In the genomic region with DNA sequence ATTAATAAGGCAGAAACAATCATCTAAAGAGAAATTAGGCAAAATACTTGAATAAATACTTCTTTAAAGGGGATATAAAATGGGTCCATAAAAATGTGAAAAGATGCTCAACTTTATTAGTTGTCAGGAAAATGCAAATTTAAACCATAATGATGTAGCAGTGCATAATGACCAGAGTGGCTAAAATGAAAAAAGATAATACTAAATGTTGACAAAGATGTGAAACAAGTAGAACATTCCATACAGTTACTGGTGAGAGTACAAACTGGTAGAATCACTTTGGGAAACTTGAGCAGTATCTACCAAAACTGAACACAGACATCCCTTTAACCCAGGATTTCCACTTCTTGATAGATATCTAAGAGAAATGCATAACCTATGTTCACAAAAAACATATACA, we compare ENCODE assay signal across 22 cellular contexts. TPM values are rescaled to one million over a fixed set of nuclear protein-coding genes. Genes with fewer than 3 reads are reported as not detected.
DNase-seq lines count a peak whose midpoint lies in the region; ATAC-seq, FAIRE-seq and TF ChIP-seq lines count a peak whose summit lies in the region.
"Had no signal": no experiment of that assay in that cellular context is flagged by ENCODE, and none has a peak within 500 bp of the region (broad histone marks: within the 10 kb centered on the region; RNA-seq: fewer than 3 reads in every experiment).

No MANE protein-coding gene starts in this region.

- no peak overlapping the region for H3K27ac Mint-ChIP-seq in astrocyte (ENCODE audit: unreplicated experiment)
- H3K27ac Mint-ChIP-seq: CD14-positive monocyte, GM23338 had no signal

- BruUV-seq in HCT116 (replicated peaks; lab: Mats Ljungman, UMichigan): no TSS peak

- H3K36me3 ChIP-seq in HCT116 (ENCODE audit: control insufficient read depth in 1 of 2, insufficient read depth in 2 of 2, low read length in 2 of 2) (no peaks in the 10 kb centered on the region), astrocyte (ENCODE audit: insufficient read depth, low read length) (peaks cover 18% of the 10 kb centered on the region)

- DNase-seq in A549 (ENCODE audit: low read depth in 1 of 2, low spot score in 1 of 2) (no peak), HCT116 (ENCODE audit: low read depth, low spot score) (no peak), astrocyte (ENCODE audit: low read depth) (no peak), fibroblast of villous mesenchyme (ENCODE audit: low read depth) (no peak), NCI-H446 (lab: John Stamatoyannopoulos, UW) (no peak)
- DNase-seq: AML-193, DMS79 treated with DMSO at 0.1 percent for 48 hours, HCEC 1CT, KBM-7, NCI-H1417, NCI-H187, NCI-H2107, NCI-H510A treated with DMSO at 0.1 percent for 48 hours, NCI-H82, SW 1271 had no signal

- TF ChIP-seq EP300 in A549 (IDR thresholded peaks at IDR 0.05): no peak

- H2AFZ ChIP-seq in HCT116 (ENCODE audit: low read depth, low read length, poor library complexity, severe bottlenecking) (no peak overlapping the region), astrocyte (ENCODE audit: low read depth, low read length) (no peak overlapping the region)
- H2AFZ ChIP-seq: GM23338 had no signal

- no peaks in the 10 kb centered on the region for H3K9me3 Mint-ChIP-seq in astrocyte (ENCODE audit: unreplicated experiment)
- H3K9me3 Mint-ChIP-seq: GM23338 had no signal

- H3K4me3 ChIP-seq in A549: no peak overlapping the region
- H3K4me3 ChIP-seq in HCT116 (replicated peaks in 1 of 2; ENCODE audit: low read depth in 1 of 2, low read length in 2 of 2): no peak overlapping the region
- peak overlapping the region; percentile 93 for H3K4me3 ChIP-seq in astrocyte (ENCODE audit: insufficient read depth, low read depth, low read length)
- peak overlapping the region; percentile 87 for H3K4me3 ChIP-seq in fibroblast of villous mesenchyme (ENCODE audit: low read depth, low read length)
- H3K4me3 ChIP-seq: GM23338 had no signal

- TF ChIP-seq POLR2A in A549 (IDR thresholded peaks at IDR 0.05; ENCODE audit: low read length) (no peak), HCT116 (IDR thresholded peaks at IDR 0.05; ENCODE audit: borderline replicate concordance, extremely low read depth, insufficient read depth, insufficient read length) (no peak)

- H3K4me1 ChIP-seq in A549: peaks cover 17% of the 10 kb centered on the region
- peaks cover 0 to 10% of the 10 kb centered on the region in 2 experiments; a peak in 2 of 4 replicates for H3K4me1 ChIP-seq in HCT116 (ENCODE audit: control insufficient read depth in 1 of 2, insufficient read depth in 2 of 2, low read length in 2 of 2)
- H3K4me1 ChIP-seq in astrocyte (ENCODE audit: insufficient read depth, low read length): peaks cover 7% of the 10 kb centered on the region

- POLR2A ChIA-PET in A549 (lab: Yijun Ruan, JAX) (no interaction called here), HCT116 (lab: Charles Lee) (no interaction called here)

- H3K9ac ChIP-seq in HCT116 (ENCODE audit: low read length) (no peak overlapping the region), astrocyte (ENCODE audit: low read length) (no peak overlapping the region)

- RAD21 ChIA-PET in HCT116 (lab: Charles Lee; ENCODE audit: low non-redundant PET in 1 of 2, low total read pairs in 2 of 2, uncharacterized antibody in 2 of 2, unreplicated experiment in 2 of 2): no interaction called here

- H3K27me3 ChIP-seq in HCT116 (ENCODE audit: insufficient read depth, low read length) (no peaks in the 10 kb centered on the region), astrocyte (ENCODE audit: insufficient read depth, low read length) (no peaks in the 10 kb centered on the region)
- H3K27me3 ChIP-seq: SJSA1 had no signal

- TF ChIP-seq CTCF in A549 (IDR thresholded peaks at IDR 0.05): no peak
- TF ChIP-seq CTCF in HCT116 (IDR thresholded peaks at IDR 0.05 in 2 of 3, conservative IDR thresholded peaks at IDR 0.05 in 1 of 3; ENCODE audit: borderline replicate concordance in 1 of 3, insufficient read depth in 1 of 3, low read depth in 2 of 3, low read length in 2 of 3): no peak
- TF ChIP-seq CTCF in astrocyte (IDR thresholded peaks at IDR 0.05; ENCODE audit: insufficient read depth, low read depth, low read length): no peak
- no peak for TF ChIP-seq CTCF in fibroblast of villous mesenchyme (IDR thresholded peaks at IDR 0.05; ENCODE audit: insufficient read depth, low read depth, low read length)

- peak overlapping the region; percentile 99 for H3K4me3 Mint-ChIP-seq in astrocyte (ENCODE audit: unreplicated experiment)
- H3K4me3 Mint-ChIP-seq: CD14-positive monocyte, GM23338 had no signal

- CTCF ChIA-PET in A549 (lab: Yijun Ruan, JAX): no interaction called here
- CTCF ChIA-PET in HCT116 (lab: Charles Lee): no interaction called here

- no peaks in the 10 kb centered on the region for H3K27me3 Mint-ChIP-seq in astrocyte (ENCODE audit: low read depth, unreplicated experiment)

- TF ChIP-seq RAD21 in A549 (conservative IDR thresholded peaks at IDR 0.05 in 1 of 2, IDR thresholded peaks at IDR 0.05 in 1 of 2) (no peak), HCT116 (IDR thresholded peaks at IDR 0.05; ENCODE audit: low read depth) (no peak)

- no peak for FAIRE-seq in A549 (lab: Jason Lieb, UNC)
- FAIRE-seq in astrocyte (lab: Jason Lieb, UNC): peak; percentile 39
- FAIRE-seq: A204.1 had no signal

- ATAC-seq in A549 (no peak), HCT116 (no peak), GM21529 (IDR thresholded peaks at IDR 0.05; ENCODE audit: unreplicated experiment) (no peak), GM18858 (IDR thresholded peaks at IDR 0.05; ENCODE audit: unreplicated experiment) (no peak), GM18907 (IDR thresholded peaks at IDR 0.05; ENCODE audit: unreplicated experiment) (no peak)
- ATAC-seq: GM23338 had no signal

- H3K36me3 Mint-ChIP-seq in astrocyte (ENCODE audit: low read depth, unreplicated experiment): peaks cover 6% of the 10 kb centered on the region
- H3K36me3 Mint-ChIP-seq: CD14-positive monocyte had no signal

- H4K20me1 ChIP-seq in HCT116 (ENCODE audit: insufficient read depth) (no peaks in the 10 kb centered on the region), astrocyte (ENCODE audit: insufficient read depth, low read length) (peaks cover 71% of the 10 kb centered on the region)

- H3K9me3 ChIP-seq in A549: peaks cover 3% of the 10 kb centered on the region; the same call in 1 of the 3 replicates
- H3K9me3 ChIP-seq in HCT116 (ENCODE audit: control insufficient read depth in 1 of 2, insufficient read depth in 1 of 2, low read depth in 1 of 2, low read length in 2 of 2): no peaks in the 10 kb centered on the region
- H3K9me3 ChIP-seq in astrocyte (ENCODE audit: insufficient read depth, low read depth, low read length): no peaks in the 10 kb centered on the region
- H3K9me3 ChIP-seq: SJSA1 had no signal

- no peak overlapping the region for H3K27ac ChIP-seq in A549
- H3K27ac ChIP-seq in HCT116 (ENCODE audit: low read depth, low read length): no peak overlapping the region
- H3K27ac ChIP-seq in astrocyte (ENCODE audit: low read depth, low read length): no peak overlapping the region
- H3K27ac ChIP-seq: SJSA1 had no signal

- H3K4me1 Mint-ChIP-seq in astrocyte (ENCODE audit: low read depth, unreplicated experiment): peaks cover 19% of the 10 kb centered on the region

- intact Hi-C loops in HCT116 (cut with micrococcal nuclease): no loop called here

- no peaks in the 10 kb centered on the region for H3K9me2 ChIP-seq in HCT116 (ENCODE audit: insufficient read depth)

- no peak overlapping the region for H3K4me2 ChIP-seq in A549
- no peak overlapping the region for H3K4me2 ChIP-seq in HCT116 (ENCODE audit: low read length)
- peak overlapping the region; percentile 89 for H3K4me2 ChIP-seq in astrocyte (ENCODE audit: low read length)
- H3K4me2 ChIP-seq: GM23338 had no signal

- no peaks in the 10 kb centered on the region for H3K79me2 ChIP-seq in HCT116 (ENCODE audit: insufficient read depth, low read length)
- peaks cover 100% of the 10 kb centered on the region for H3K79me2 ChIP-seq in astrocyte (ENCODE audit: insufficient read depth, low read length)

TF ChIP-seq in A549, 52 proteins besides CTCF, POLR2A, EP300 and RAD21:
- TF ChIP-seq ZFP36 (IDR thresholded peaks at IDR 0.05; ENCODE audit: borderline replicate concordance, partially characterized antibody) (peak; percentile 75), HOXB5 (CRISPR knock-in tag; IDR thresholded peaks at IDR 0.05) (no peak), KDM1A (IDR thresholded peaks at IDR 0.05; ENCODE audit: low read depth) (peak; percentile 15; the same call in 1 of the 2 replicates), HOXB13 (CRISPR knock-in tag; IDR thresholded peaks at IDR 0.05; ENCODE audit: low read depth) (no peak)

TF ChIP-seq in HCT116, 20 proteins besides CTCF, POLR2A, EP300 and RAD21:
- TF ChIP-seq EGR1 (IDR thresholded peaks at IDR 0.05; ENCODE audit: low read depth): no peak
- TF ChIP-seq CBX3 (IDR thresholded peaks at IDR 0.05; ENCODE audit: low read depth): peak; percentile 46; the same call in 1 of the 2 replicates

RNA-seq across cellular contexts. Expression of gene ARSJ, which starts 5.0 kb away (rescaled TPM):
- polyA plus RNA-seq in A549 (2011; rRNA removed) (8.6 and 11.8 TPM in 2 replicates), A549 (2017; fragmentation: RNase III; extraction: RNeasy Plus Mini Kit Qiagen cat#74134 plus additional on column Dnase treatment) (3.0 to 3.6 TPM (median 3.5 TPM) in 3 replicates)
- polyA plus RNA-seq in A549 (2012; cell fraction: cytosol; rRNA removed): 2.4 and 2.8 TPM in 2 replicates
- polyA plus RNA-seq in A549 (2012; cell fraction: nucleus; rRNA removed): 2.5 and 2.7 TPM in 2 replicates
- 7.5 and 9.2 TPM in 2 replicates for polyA minus RNA-seq in A549 (2011; rRNA and poly(A)+ RNA removed)
- total RNA-seq in HCT116 (2021; ENCODE audit: unreplicated experiment) (2.3 TPM), astrocyte (60.1 and 66.5 TPM in 2 replicates), fibroblast of villous mesenchyme (49.3 and 69.5 TPM in 2 replicates)
- 0.56 and 1.1 TPM in 2 replicates for polyA plus RNA-seq in HCT116 (2012)
- polyA plus RNA-seq: CD14-positive monocyte had no signal

Comparison
In these comparisons a context has a peak if more than half of its experiments do, and no peak if none do; other contexts are left out.
1. H3K4me3 ChIP-seq: peak in astrocyte (single experiment) and fibroblast of villous mesenchyme (single experiment); none in A549 (single experiment) and HCT116 (0 of 2).
2. RNA of gene ARSJ, which starts 5.0 kb away (total RNA-seq): 49.3 to 69.5 TPM in fibroblast of villous mesenchyme and 60.1 to 66.5 TPM in astrocyte; 2.3 TPM in HCT116 (single experiment); every median in the first group is over 10 times any median in the second.